Comparison of ENCODE assay signal across 9 cellular contexts in genomic region chr1:219660666-219661463, GRCh38. TPM values are rescaled to one million over a fixed set of nuclear protein-coding genes. Genes with fewer than 3 reads are reported as not detected.
A peak's percentile ranks its signal among the peaks of the same experiment; 100 is the strongest.
DNase-seq lines count a peak whose midpoint lies in the region; ATAC-seq and TF ChIP-seq lines count a peak whose summit lies in the region.
"Had no signal": no experiment of that assay in that cellular context is flagged by ENCODE, and none has a peak within 500 bp of the region (broad histone marks: within the 10 kb centered on the region; RNA-seq: fewer than 3 reads in every experiment).

No MANE protein-coding gene starts in this region.

- peak overlapping the region; percentile 46 to 79 (median 72) for H3K27ac ChIP-seq in tibial nerve
- H3K27ac ChIP-seq: neutrophil had no signal

- H3K4me3 ChIP-seq in tibial nerve, result peak overlapping the region in 2 of 4 donors; percentile 35 to 36

- WGBS in tibial nerve, 2 donors, result 13 to 15% methylated on average over 24 of the region's 24 CpGs

- no peaks in the 10 kb centered on the region for H3K9me3 ChIP-seq in tibial nerve
- H3K9me3 ChIP-seq: neutrophil had no signal

- TF ChIP-seq CTCF in GM10248 (IDR thresholded peaks at IDR 0.05; ENCODE audit: control extremely low read depth, extremely low read depth, low read depth, missing control alignments) (peak; percentile 73), tibial nerve (IDR thresholded peaks at IDR 0.05) (peak; percentile 56 to 85 (median 77))

- CTCF ChIA-PET in GM10248 (lab: Yijun Ruan, JAX), result interaction anchor here (0.6 to 2.8 kb wide), 35 partner anchors 8 to 1364 kb away, joined by 3 to 16 read pairs (median 3); partner anchors contain the start of gene TGFB2

- no peak for TF ChIP-seq EP300 in tibial nerve (IDR thresholded peaks at IDR 0.05)

- POLR2A ChIA-PET in GM10248 (lab: Yijun Ruan, JAX), result no interaction called here

- no peak for TF ChIP-seq POLR2A in tibial nerve (IDR thresholded peaks at IDR 0.05)

- H3K36me3 ChIP-seq in tibial nerve, result no peaks in the 10 kb centered on the region
- H3K36me3 ChIP-seq: neutrophil had no signal

- DNase-seq in GM10248 (ENCODE audit: extremely low spot score) (peak; percentile 50), LHCN-M2 (ENCODE audit: low read depth) (peak; percentile 85), UCSD-AML1 (lab: John Stamatoyannopoulos, UW; ENCODE audit: unreplicated experiment) (peak; percentile 56), fibroblast of gingiva (ENCODE audit: low read depth) (peak; percentile 91), mucosa of gallbladder (ENCODE audit: low spot score) (peak; percentile 90), tibial nerve (ENCODE audit: low spot score in 2 of 2) (peak; percentile 87 to 92)
- no peak for DNase-seq in activated CD4-positive, CD25-positive, alpha-beta regulatory T cell (lab: John Stamatoyannopoulos, UW)

- peak; percentile 70 for ATAC-seq in GM21825 (IDR thresholded peaks at IDR 0.05; ENCODE audit: unreplicated experiment)

- no peaks in the 10 kb centered on the region for H3K27me3 ChIP-seq in tibial nerve

- H3K4me1 ChIP-seq in tibial nerve, result peaks cover 0 to 32% (median 11%) of the 10 kb centered on the region in 4 donors

RNA-seq across cellular contexts. Expression of gene ZC3H11B, which starts 48.0 kb away (rescaled TPM):
- total RNA-seq in LHCN-M2 (2014; rRNA removed) (0.32 TPM in 1 of 2 replicates, not detected in the other), mucosa of gallbladder (0.52 TPM), tibial nerve (under 1 TPM in 2 of 4 donors, not detected in 2; 0.30 to 0.42 TPM)
- not detected for polyA plus RNA-seq in LHCN-M2 (2012)

Comparison
In these comparisons a context has a peak if more than half of its experiments do, and no peak if none do; other contexts are left out.
1. DNase-seq: peak in GM10248 (single experiment), LHCN-M2 (single experiment), UCSD-AML1 (single experiment), fibroblast of gingiva (single experiment), mucosa of gallbladder (single experiment) and tibial nerve (2 of 2); none in activated CD4-positive, CD25-positive, alpha-beta regulatory T cell (0 of 4).